1 cellular context compared by ENCODE assay signal in the genomic region with DNA sequence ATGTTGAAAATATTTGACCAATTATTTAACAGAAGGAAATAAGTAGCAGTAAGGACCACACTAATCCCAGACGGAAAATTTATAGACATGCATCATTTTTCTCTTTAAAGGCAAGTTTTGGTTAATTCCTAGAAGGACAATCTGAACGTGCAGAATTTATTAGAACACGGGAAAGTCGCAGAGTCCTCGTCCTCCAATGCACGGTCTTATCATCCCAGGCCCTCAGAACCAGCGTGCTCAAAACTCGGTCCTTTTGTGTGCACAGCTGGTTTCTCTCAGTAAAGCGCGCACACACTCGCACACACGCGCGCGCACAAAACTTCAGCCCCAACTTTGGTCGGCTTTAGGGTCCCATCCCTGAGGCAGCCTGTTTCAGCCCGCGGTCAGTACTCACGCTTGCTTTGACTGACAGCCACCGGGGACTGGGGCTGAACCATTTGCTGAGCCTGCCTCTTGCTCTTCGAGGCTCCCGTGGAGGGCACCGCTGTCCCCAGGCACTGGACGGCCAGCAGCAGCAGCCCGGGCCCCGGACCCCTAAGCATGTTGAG.
TF ChIP-seq lines count a peak whose summit lies in the region.

No MANE protein-coding gene starts in this region.

TF ChIP-seq in K562, 482 proteins besides CTCF, POLR2A, EP300 and RAD21 (continued from another document):
- TF ChIP-seq, protein P1, sequence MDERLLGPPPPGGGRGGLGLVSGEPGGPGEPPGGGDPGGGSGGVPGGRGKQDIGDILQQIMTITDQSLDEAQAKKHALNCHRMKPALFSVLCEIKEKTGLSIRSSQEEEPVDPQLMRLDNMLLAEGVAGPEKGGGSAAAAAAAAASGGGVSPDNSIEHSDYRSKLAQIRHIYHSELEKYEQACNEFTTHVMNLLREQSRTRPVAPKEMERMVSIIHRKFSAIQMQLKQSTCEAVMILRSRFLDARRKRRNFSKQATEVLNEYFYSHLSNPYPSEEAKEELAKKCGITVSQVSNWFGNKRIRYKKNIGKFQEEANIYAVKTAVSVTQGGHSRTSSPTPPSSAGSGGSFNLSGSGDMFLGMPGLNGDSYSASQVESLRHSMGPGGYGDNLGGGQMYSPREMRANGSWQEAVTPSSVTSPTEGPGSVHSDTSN (CRISPR knock-in tag; IDR thresholded peaks at IDR 0.05; ENCODE audit: low read depth) = no peak
- TF ChIP-seq, protein P1 (tag; conservative IDR thresholded peaks at IDR 0.05; ENCODE audit: low read depth) = peak; percentile 49
